18 cellular contexts compared by ENCODE assay signal in the genomic region with DNA sequence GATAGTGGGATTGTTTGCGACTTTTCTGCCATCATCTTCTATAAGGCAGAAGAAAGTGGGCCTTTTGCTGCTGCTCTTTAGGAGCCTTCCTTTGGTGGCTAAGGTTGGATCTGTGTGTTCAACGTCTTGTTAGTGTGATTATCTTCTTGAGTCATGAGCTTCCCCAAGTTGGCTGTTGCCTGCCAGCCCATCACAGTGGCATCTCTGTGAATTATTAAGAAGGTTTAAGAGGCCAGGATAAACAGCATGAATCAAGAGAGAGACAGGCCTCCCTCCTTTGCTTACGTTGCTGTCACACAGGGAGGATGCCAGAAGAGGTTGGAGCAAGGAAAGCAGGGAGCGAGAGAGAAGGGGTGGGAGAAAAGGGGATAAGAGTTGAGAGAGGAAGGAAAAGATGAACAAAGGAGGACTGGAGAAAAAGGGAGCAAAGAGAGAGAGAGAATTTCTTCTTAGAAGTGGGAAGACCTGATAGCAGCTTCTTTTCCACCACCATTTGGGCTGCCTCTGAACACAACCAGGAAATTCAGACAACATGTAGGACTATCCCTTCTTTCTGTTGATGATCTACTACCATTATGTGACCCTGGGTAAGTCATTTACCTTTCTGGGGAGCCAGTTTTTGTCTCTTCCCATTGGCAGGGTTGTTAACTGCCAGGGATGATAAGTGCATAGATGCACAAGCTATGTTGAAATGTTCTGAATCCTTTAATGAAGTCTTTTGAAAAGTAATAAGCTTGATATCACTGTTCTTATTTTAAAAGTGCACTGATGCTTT.
DNase-seq lines count a peak whose midpoint lies in the region; ATAC-seq and TF ChIP-seq lines count a peak whose summit lies in the region.
"Had no signal": no experiment of that assay in that cellular context is flagged by ENCODE, and none has a peak within 500 bp of the region (broad histone marks: within the 10 kb centered on the region; RNA-seq: fewer than 3 reads in every experiment).

No MANE protein-coding gene starts in this region.

- no peak for TF ChIP-seq CTCF in osteoblast (IDR thresholded peaks at IDR 0.05; ENCODE audit: extremely low read depth, low read depth, low read length)

- no peaks in the 10 kb centered on the region for H3K27me3 ChIP-seq in osteoblast (ENCODE audit: insufficient read depth, low read length)
- H3K27me3 ChIP-seq: SJSA1 had no signal

- peaks cover 9% of the 10 kb centered on the region for H4K20me1 ChIP-seq in osteoblast (ENCODE audit: insufficient read depth, low read length)

- H3K9me3 Mint-ChIP-seq in T-helper 2 cell treated with Interferon-gamma antibody and Interleukin-4, amounts not matched to agents 5 μg/mL and 100 μg/mL, for 36 hours: no peaks in the 10 kb centered on the region
- H3K9me3 Mint-ChIP-seq: CD4-positive, alpha-beta T cell had no signal

- H3K27ac Mint-ChIP-seq in T-helper 2 cell treated with Interferon-gamma antibody and Interleukin-4, amounts not matched to agents 5 μg/mL and 100 μg/mL, for 36 hours: no peak overlapping the region
- H3K27ac Mint-ChIP-seq: B cell; CD4-positive, alpha-beta T cell had no signal

- no peak overlapping the region for H3K4me3 ChIP-seq in osteoblast (ENCODE audit: insufficient read depth, low read length)
- H3K4me3 ChIP-seq: HAP-1, K562, SJSA1 had no signal

- H3K9me3 ChIP-seq in osteoblast (ENCODE audit: low read depth, low read length): no peaks in the 10 kb centered on the region
- H3K9me3 ChIP-seq: HAP-1, SJSA1 had no signal

- no peaks in the 10 kb centered on the region for H3K4me1 Mint-ChIP-seq in T-helper 2 cell treated with Interferon-gamma antibody and Interleukin-4, amounts not matched to agents 5 μg/mL and 100 μg/mL, for 36 hours (ENCODE audit: low read depth)
- H3K4me1 Mint-ChIP-seq: B cell had no signal

- peak overlapping the region; percentile 58 for H3K27ac ChIP-seq in osteoblast (ENCODE audit: low read depth, low read length)
- H3K27ac ChIP-seq: HL-60, SJSA1 had no signal

- peaks cover 91% of the 10 kb centered on the region for H3K79me2 ChIP-seq in osteoblast (ENCODE audit: insufficient read depth, low read length)

- H3K36me3 Mint-ChIP-seq in T-helper 2 cell treated with Interferon-gamma antibody and Interleukin-4, amounts not matched to agents 5 μg/mL and 100 μg/mL, for 36 hours (ENCODE audit: low read depth): no peaks in the 10 kb centered on the region

- peaks cover 20% of the 10 kb centered on the region for H3K4me1 ChIP-seq in osteoblast (ENCODE audit: insufficient read depth, low read length)
- H3K4me1 ChIP-seq: HAP-1, SJSA1 had no signal

- no peak overlapping the region for H3K4me2 ChIP-seq in osteoblast (ENCODE audit: insufficient read depth, low read length)

- H2AFZ ChIP-seq in osteoblast (ENCODE audit: low read length): no peak overlapping the region

- ATAC-seq in SK-N-SH treated with all-trans-retinoic acid at 6 μM for 48 hours: peak; percentile 44
- no peak for ATAC-seq in HG02970 (IDR thresholded peaks at IDR 0.05; ENCODE audit: low FRiP score, unreplicated experiment)
- ATAC-seq: K562 had no signal

- H3K4me3 Mint-ChIP-seq in T-helper 2 cell treated with Interferon-gamma antibody and Interleukin-4, amounts not matched to agents 5 μg/mL and 100 μg/mL, for 36 hours: no peak overlapping the region
- H3K4me3 Mint-ChIP-seq: B cell; CD4-positive, alpha-beta T cell had no signal

- H3K36me3 ChIP-seq in osteoblast (ENCODE audit: insufficient read depth, low read length): no peaks in the 10 kb centered on the region
- H3K36me3 ChIP-seq: HAP-1 had no signal

- peak; percentile 59 for DNase-seq in EH (ENCODE audit: low read depth)
- DNase-seq in fibroblast of gingiva (ENCODE audit: low read depth): peak; percentile 22
- DNase-seq in osteoblast (ENCODE audit: insufficient read length, low spot score, missing footprints): no peak
- no peak for DNase-seq in T-helper 9 cell
- no peak for DNase-seq in T-helper 2 cell treated with Interferon-gamma antibody and Interleukin-4, amounts not matched to agents 5 μg/mL and 100 μg/mL, for 36 hours (ENCODE audit: low spot score)
- no peak for DNase-seq in SKM-1 treated with dmso at 0.1 percent for 144 hours (lab: John Stamatoyannopoulos, UW; ENCODE audit: unreplicated experiment)
- DNase-seq: CD4-positive, alpha-beta T cell; DMS 273 treated with DMSO at 0.1 percent for 48 hours; NCI-H1092 treated with DMSO at 0.1 percent for 48 hours; NCI-H187; NCI-H69 had no signal

- H3K27me3 Mint-ChIP-seq in T-helper 2 cell treated with Interferon-gamma antibody and Interleukin-4, amounts not matched to agents 5 μg/mL and 100 μg/mL, for 36 hours (ENCODE audit: low read depth): no peaks in the 10 kb centered on the region
- H3K27me3 Mint-ChIP-seq: B cell; CD4-positive, alpha-beta T cell had no signal

TF ChIP-seq in SK-N-SH treated with all-trans-retinoic acid at 6 μM for 48 hours, 23 proteins besides CTCF, POLR2A, EP300 and RAD21 (continues in another document):
- TF ChIP-seq SNAI2 (CRISPR knock-in tag; IDR thresholded peaks at IDR 0.05) (no peak), BACH2 (CRISPR knock-in tag; IDR thresholded peaks at IDR 0.05; ENCODE audit: borderline replicate concordance) (no peak), ESRRG (CRISPR knock-in tag; IDR thresholded peaks at IDR 0.05) (no peak), GLIS3 (CRISPR knock-in tag; IDR thresholded peaks at IDR 0.05) (no peak), ZNF565 (CRISPR knock-in tag; conservative IDR thresholded peaks at IDR 0.05; ENCODE audit: low read depth) (no peak), ZNF70 (CRISPR knock-in tag; IDR thresholded peaks at IDR 0.05) (no peak), OSR1 (CRISPR knock-in tag; IDR thresholded peaks at IDR 0.05) (no peak), ZFP3 (CRISPR knock-in tag; IDR thresholded peaks at IDR 0.05) (no peak)
- TF ChIP-seq, protein P1, sequence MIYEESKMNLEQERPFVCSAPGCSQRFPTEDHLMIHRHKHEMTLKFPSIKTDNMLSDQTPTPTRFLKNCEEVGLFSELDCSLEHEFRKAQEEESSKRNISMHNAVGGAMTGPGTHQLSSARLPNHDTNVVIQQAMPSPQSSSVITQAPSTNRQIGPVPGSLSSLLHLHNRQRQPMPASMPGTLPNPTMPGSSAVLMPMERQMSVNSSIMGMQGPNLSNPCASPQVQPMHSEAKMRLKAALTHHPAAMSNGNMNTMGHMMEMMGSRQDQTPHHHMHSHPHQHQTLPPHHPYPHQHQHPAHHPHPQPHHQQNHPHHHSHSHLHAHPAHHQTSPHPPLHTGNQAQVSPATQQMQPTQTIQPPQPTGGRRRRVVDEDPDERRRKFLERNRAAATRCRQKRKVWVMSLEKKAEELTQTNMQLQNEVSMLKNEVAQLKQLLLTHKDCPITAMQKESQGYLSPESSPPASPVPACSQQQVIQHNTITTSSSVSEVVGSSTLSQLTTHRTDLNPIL (CRISPR knock-in tag; IDR thresholded peaks at IDR 0.05; ENCODE audit: low read depth): no peak
- TF ChIP-seq, protein P2, sequence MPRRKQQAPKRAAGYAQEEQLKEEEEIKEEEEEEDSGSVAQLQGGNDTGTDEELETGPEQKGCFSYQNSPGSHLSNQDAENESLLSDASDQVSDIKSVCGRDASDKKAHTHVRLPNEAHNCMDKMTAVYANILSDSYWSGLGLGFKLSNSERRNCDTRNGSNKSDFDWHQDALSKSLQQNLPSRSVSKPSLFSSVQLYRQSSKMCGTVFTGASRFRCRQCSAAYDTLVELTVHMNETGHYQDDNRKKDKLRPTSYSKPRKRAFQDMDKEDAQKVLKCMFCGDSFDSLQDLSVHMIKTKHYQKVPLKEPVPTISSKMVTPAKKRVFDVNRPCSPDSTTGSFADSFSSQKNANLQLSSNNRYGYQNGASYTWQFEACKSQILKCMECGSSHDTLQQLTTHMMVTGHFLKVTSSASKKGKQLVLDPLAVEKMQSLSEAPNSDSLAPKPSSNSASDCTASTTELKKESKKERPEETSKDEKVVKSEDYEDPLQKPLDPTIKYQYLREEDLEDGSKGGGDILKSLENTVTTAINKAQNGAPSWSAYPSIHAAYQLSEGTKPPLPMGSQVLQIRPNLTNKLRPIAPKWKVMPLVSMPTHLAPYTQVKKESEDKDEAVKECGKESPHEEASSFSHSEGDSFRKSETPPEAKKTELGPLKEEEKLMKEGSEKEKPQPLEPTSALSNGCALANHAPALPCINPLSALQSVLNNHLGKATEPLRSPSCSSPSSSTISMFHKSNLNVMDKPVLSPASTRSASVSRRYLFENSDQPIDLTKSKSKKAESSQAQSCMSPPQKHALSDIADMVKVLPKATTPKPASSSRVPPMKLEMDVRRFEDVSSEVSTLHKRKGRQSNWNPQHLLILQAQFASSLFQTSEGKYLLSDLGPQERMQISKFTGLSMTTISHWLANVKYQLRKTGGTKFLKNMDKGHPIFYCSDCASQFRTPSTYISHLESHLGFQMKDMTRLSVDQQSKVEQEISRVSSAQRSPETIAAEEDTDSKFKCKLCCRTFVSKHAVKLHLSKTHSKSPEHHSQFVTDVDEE (CRISPR knock-in tag; IDR thresholded peaks at IDR 0.05): no peak
- TF ChIP-seq, protein P3, sequence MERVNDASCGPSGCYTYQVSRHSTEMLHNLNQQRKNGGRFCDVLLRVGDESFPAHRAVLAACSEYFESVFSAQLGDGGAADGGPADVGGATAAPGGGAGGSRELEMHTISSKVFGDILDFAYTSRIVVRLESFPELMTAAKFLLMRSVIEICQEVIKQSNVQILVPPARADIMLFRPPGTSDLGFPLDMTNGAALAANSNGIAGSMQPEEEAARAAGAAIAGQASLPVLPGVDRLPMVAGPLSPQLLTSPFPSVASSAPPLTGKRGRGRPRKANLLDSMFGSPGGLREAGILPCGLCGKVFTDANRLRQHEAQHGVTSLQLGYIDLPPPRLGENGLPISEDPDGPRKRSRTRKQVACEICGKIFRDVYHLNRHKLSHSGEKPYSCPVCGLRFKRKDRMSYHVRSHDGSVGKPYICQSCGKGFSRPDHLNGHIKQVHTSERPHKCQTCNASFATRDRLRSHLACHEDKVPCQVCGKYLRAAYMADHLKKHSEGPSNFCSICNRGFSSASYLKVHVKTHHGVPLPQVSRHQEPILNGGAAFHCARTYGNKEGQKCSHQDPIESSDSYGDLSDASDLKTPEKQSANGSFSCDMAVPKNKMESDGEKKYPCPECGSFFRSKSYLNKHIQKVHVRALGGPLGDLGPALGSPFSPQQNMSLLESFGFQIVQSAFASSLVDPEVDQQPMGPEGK (CRISPR knock-in tag; IDR thresholded peaks at IDR 0.05; ENCODE audit: borderline replicate concordance): no peak
- TF ChIP-seq, protein P4, sequence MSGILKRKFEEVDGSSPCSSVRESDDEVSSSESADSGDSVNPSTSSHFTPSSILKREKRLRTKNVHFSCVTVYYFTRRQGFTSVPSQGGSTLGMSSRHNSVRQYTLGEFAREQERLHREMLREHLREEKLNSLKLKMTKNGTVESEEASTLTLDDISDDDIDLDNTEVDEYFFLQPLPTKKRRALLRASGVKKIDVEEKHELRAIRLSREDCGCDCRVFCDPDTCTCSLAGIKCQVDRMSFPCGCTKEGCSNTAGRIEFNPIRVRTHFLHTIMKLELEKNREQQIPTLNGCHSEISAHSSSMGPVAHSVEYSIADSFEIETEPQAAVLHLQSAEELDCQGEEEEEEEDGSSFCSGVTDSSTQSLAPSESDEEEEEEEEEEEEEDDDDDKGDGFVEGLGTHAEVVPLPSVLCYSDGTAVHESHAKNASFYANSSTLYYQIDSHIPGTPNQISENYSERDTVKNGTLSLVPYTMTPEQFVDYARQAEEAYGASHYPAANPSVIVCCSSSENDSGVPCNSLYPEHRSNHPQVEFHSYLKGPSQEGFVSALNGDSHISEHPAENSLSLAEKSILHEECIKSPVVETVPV (CRISPR knock-in tag; IDR thresholded peaks at IDR 0.05): no peak

Comparison
In these comparisons a context has a peak if more than half of its experiments do, and no peak if none do; other contexts are left out.
1. DNase-seq: peak in EH (single experiment) and fibroblast of gingiva (single experiment); none in osteoblast (single experiment), T-helper 9 cell (single experiment), T-helper 2 cell treated with Interferon-gamma antibody and Interleukin-4, amounts not matched to agents 5 μg/mL and 100 μg/mL, for 36 hours (single experiment) and SKM-1 treated with dmso at 0.1 percent for 144 hours (single experiment).